In the genomic region with DNA sequence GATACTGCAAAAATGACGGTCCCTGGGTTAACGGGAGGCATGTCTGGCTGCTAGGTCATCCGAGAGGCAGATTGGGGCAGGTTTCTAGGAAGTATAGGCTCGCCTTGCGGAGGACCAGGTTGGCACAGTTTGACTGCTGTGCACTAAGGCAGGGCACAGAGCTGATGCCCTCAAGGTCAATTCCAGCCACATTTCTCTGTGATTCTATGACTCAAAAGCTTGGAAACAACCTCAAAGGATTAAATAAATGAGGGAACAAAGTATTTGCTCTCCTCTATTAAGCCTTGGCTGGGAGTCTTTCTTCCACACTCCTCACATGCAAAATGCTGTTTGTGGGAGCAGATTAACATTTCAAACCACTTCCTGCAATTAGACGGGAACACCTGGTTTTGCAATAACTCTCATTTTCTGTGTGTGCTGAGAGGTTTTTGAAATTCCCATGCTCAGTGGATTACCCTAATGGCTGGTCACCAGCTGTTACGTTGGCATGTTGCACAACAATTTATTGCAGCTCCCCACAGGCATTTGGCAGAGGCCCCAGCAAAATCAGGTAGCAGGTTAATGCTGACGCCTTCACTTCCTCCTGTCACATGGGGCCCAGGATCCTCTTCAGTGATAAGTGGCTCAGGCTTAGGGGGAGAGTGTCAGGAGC, we compare ENCODE assay signal across 1 cellular context.
TF ChIP-seq lines count a peak whose summit lies in the region.

No MANE protein-coding gene starts in this region.

TF ChIP-seq in K562, 482 proteins besides CTCF, POLR2A, EP300 and RAD21 (continued from another document):
- TF ChIP-seq HMBOX1 (IDR thresholded peaks at IDR 0.05) (no peak), TAF15 (IDR thresholded peaks at IDR 0.05; ENCODE audit: low read depth, low read length) (no peak), SPI1 (IDR thresholded peaks at IDR 0.05; ENCODE audit: borderline replicate concordance, low read depth, low read length) (peak; percentile 10; the same call in 1 of the 2 replicates), MAZ (CRISPR knock-in tag; conservative IDR thresholded peaks at IDR 0.05 in 1 of 2, IDR thresholded peaks at IDR 0.05 in 1 of 2) (no peak), NFATC3 (IDR thresholded peaks at IDR 0.05) (no peak), KAT7 (CRISPR knock-in tag; IDR thresholded peaks at IDR 0.05; ENCODE audit: borderline replicate concordance) (no peak), NFIC (IDR thresholded peaks at IDR 0.05) (no peak), GATA2 (CRISPR knock-in tag; IDR thresholded peaks at IDR 0.05) (no peak), ZEB2 (IDR thresholded peaks at IDR 0.05) (no peak), ZKSCAN1 (IDR thresholded peaks at IDR 0.05; ENCODE audit: low read depth, low read length) (no peak)
